ENCODE assay signal across 11 cellular contexts in the genomic region with DNA sequence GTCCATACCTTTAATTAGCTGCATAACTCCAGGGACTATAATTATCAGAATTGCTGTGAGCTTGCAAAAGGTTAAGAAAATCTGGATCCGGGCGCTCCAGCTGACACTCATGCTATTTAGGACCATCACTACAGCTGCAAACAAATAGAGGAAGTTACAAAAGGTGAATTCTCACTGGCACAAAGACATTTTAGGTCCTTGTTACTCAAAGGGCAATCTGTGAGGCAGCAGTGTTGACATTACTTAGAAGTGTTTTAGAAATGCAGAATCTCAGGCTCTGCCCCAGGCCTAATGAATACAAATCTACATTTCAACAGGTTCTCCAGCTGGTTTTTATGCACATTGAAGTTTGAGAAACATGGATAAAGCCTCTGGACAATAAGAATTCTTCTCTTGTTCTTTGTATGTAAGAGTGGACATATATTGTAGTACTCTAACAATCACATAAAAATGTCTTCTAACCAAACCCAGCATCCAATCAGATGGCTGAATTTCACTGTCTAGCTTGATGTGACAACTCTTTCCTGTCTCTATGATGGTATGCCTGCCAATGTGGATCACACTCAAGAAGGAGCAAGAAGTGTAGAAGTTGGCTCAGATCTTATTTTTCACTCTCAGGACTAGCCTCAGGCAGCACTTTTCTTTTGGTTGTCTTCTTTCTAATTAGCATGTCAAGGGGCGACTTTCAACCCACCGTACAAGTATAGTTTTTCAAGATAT. TPM values are rescaled to one million over a fixed set of nuclear protein-coding genes. Genes with fewer than 3 reads are reported as not detected.
DNase-seq lines count a peak whose midpoint lies in the region; ATAC-seq, FAIRE-seq and TF ChIP-seq lines count a peak whose summit lies in the region.
"Had no signal": no experiment of that assay in that cellular context is flagged by ENCODE, and none has a peak within 500 bp of the region (broad histone marks: within the 10 kb centered on the region; RNA-seq: fewer than 3 reads in every experiment).

No MANE protein-coding gene starts in this region.

- no peak overlapping the region for H3K27ac Mint-ChIP-seq in immature natural killer cell

- no peaks in the 10 kb centered on the region for H3K4me1 Mint-ChIP-seq in immature natural killer cell

- H3K9me3 Mint-ChIP-seq in immature natural killer cell, result peaks cover 0 to 21% (median 7%) of the 10 kb centered on the region in 6 donors

- H3K36me3 Mint-ChIP-seq in immature natural killer cell, result no peaks in the 10 kb centered on the region

- ATAC-seq in GM19043 (IDR thresholded peaks at IDR 0.05; ENCODE audit: low read depth, unreplicated experiment) (peak; percentile 66), HG02763 (IDR thresholded peaks at IDR 0.05; ENCODE audit: unreplicated experiment) (peak; percentile 59)

- no peak for TF ChIP-seq POLR2A in H54 (IDR thresholded peaks at IDR 0.05; ENCODE audit: low read depth, low read length)

- H3K4me3 Mint-ChIP-seq in immature natural killer cell, result no peak overlapping the region

- peaks cover 0 to 3% (median 2%) of the 10 kb centered on the region in 3 donors for H3K27me3 Mint-ChIP-seq in immature natural killer cell (ENCODE audit: low read depth in 3 of 3)

- DNase-seq in NCI-H345 (lab: John Stamatoyannopoulos, UW), result peak; percentile 17
- peak; percentile 13 for DNase-seq in iPS-NIHi7 (ENCODE audit: extremely low spot score)
- no peak for DNase-seq in pons (ENCODE audit: low spot score)
- DNase-seq in substantia nigra (lab: John Stamatoyannopoulos, UW), result no peak
- no peak for DNase-seq in immature natural killer cell
- no peak for DNase-seq in H54 (ENCODE audit: insufficient read length, low spot score)
- DNase-seq: H7; SHP77 treated with DMSO at 0.1 percent for 48 hours; stimulated activated CD4-positive, alpha-beta T cell treated with anti-CD3 and anti-CD28 coated beads, Interleukin-4, amount 100 ng/mL, for 24 hours had no signal

- no peak for FAIRE-seq in H54 (lab: Jason Lieb, UNC)

- H3K27ac ChIP-seq in substantia nigra (ENCODE audit: low read depth, low read length, poor library complexity, severe bottlenecking), result no peak overlapping the region

RNA-seq across cellular contexts. Expression of a gene that starts 18.8 kb away (rescaled TPM):
- not detected for polyA plus RNA-seq in immature natural killer cell

Comparison
In these comparisons a context has a peak if more than half of its experiments do, and no peak if none do; other contexts are left out.
1. DNase-seq: peak in NCI-H345 (single experiment) and iPS-NIHi7 (single experiment); none in pons (single experiment), substantia nigra (0 of 49), immature natural killer cell (0 of 3) and H54 (single experiment).